Comparison of ENCODE assay signal across 8 cellular contexts in the genomic region with DNA sequence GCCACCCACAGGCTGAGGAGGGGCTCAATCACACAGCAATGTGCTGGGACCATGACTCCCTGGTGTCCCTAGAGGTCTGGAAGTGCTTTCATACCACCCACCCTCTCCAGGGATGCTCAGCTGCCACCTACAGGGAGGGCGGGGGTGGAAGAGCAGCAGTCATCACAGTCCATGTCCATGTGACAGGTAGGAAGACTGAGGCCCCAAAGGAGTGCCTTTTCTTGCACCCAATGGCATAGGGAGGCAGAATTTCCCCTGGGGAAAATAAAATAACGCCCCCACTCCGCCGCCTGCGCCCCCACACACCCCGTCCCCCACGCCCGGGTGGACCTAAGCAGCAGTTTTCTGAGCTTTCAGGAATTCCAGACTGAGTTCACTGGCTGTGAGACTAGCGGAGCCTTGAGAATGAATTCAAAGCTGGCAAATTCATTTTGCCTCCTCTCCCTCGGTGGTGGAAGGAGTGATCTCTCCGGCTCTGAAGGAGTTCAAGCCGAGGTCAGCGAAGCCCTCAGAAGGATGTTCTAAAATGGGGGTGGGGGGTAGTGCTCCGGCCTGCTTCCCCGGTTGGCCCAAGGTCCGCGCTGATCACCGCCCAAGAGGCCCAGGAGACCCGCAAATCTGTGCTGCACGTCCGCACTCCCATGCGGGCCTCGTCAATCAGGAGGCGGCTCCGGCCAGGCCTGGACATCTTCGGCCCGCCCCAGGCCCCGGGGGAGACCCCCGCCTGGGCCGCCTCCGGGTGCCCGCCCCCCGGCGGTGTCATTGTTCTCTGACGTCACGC. TPM values are rescaled to one million over a fixed set of nuclear protein-coding genes. Genes with fewer than 3 reads are reported as not detected.
DNase-seq lines count a peak whose midpoint lies in the region; ATAC-seq, FAIRE-seq and TF ChIP-seq lines count a peak whose summit lies in the region.

No MANE protein-coding gene starts in this region.

- no peak overlapping the region for H3K27ac Mint-ChIP-seq in astrocyte (ENCODE audit: unreplicated experiment)
- H3K27ac Mint-ChIP-seq in stimulated activated effector memory CD8-positive, alpha-beta T cell treated with anti-CD3 and anti-CD28 coated beads, Interleukin-12 subunit alpha, Interleukin-12 subunit beta, amount 100 ng/mL, for 72 hours = peak overlapping the region; percentile 15

- H3K4me3 Mint-ChIP-seq in astrocyte (ENCODE audit: unreplicated experiment) = peak overlapping the region; percentile 79
- H3K4me3 Mint-ChIP-seq in stimulated activated effector memory CD8-positive, alpha-beta T cell treated with anti-CD3 and anti-CD28 coated beads, Interleukin-12 subunit alpha, Interleukin-12 subunit beta, amount 100 ng/mL, for 72 hours = peak overlapping the region; percentile 75

- H3K27me3 Mint-ChIP-seq in astrocyte (ENCODE audit: low read depth, unreplicated experiment) = peaks cover 34% of the 10 kb centered on the region

- no peaks in the 10 kb centered on the region for H3K36me3 Mint-ChIP-seq in astrocyte (ENCODE audit: low read depth, unreplicated experiment)
- H3K36me3 Mint-ChIP-seq in stimulated activated effector memory CD8-positive, alpha-beta T cell treated with anti-CD3 and anti-CD28 coated beads, Interleukin-12 subunit alpha, Interleukin-12 subunit beta, amount 100 ng/mL, for 72 hours = peaks cover 6% of the 10 kb centered on the region

- FAIRE-seq in astrocyte (lab: Jason Lieb, UNC) = no peak

- H3K4me1 ChIP-seq in astrocyte (ENCODE audit: insufficient read depth, low read length) = peaks cover 18% of the 10 kb centered on the region

- DNase-seq in activated naive CD4-positive, alpha-beta T cell treated with Interleukin-2 at 50 U/mL for 16 hours = peak; percentile 24
- DNase-seq in activated naive CD4-positive, alpha-beta T cell (lab: John Stamatoyannopoulos, UW) = no peak
- DNase-seq in NCI-H146 (lab: John Stamatoyannopoulos, UW) (peak; percentile 79), astrocyte (ENCODE audit: low read depth) (no peak), iPS-NIHi7 (ENCODE audit: extremely low spot score) (peak; percentile 69)
- no peak for DNase-seq in stimulated activated effector memory CD8-positive, alpha-beta T cell treated with anti-CD3 and anti-CD28 coated beads, Interleukin-12 subunit alpha, Interleukin-12 subunit beta, amount 100 ng/mL, for 72 hours (ENCODE audit: low spot score in 2 of 2)

- no peaks in the 10 kb centered on the region for H3K9me3 Mint-ChIP-seq in astrocyte (ENCODE audit: unreplicated experiment)
- no peaks in the 10 kb centered on the region for H3K9me3 Mint-ChIP-seq in stimulated activated effector memory CD8-positive, alpha-beta T cell treated with anti-CD3 and anti-CD28 coated beads, Interleukin-12 subunit alpha, Interleukin-12 subunit beta, amount 100 ng/mL, for 72 hours

- no peak for TF ChIP-seq CTCF in astrocyte (IDR thresholded peaks at IDR 0.05; ENCODE audit: insufficient read depth, low read depth, low read length)

- H3K4me1 Mint-ChIP-seq in astrocyte (ENCODE audit: low read depth, unreplicated experiment) = peaks cover 1% of the 10 kb centered on the region
- peaks cover 46% of the 10 kb centered on the region for H3K4me1 Mint-ChIP-seq in stimulated activated effector memory CD8-positive, alpha-beta T cell treated with anti-CD3 and anti-CD28 coated beads, Interleukin-12 subunit alpha, Interleukin-12 subunit beta, amount 100 ng/mL, for 72 hours

- ATAC-seq in stimulated activated effector memory CD8-positive, alpha-beta T cell treated with anti-CD3 and anti-CD28 coated beads, Interleukin-12 subunit alpha, Interleukin-12 subunit beta, amount 100 ng/mL, for 72 hours = no peak
- no peak for ATAC-seq in activated CD4-positive, CD25-positive, alpha-beta regulatory T cell treated with anti-CD3 and anti-CD28 coated beads, Interleukin-2, amount 50 U/mL, for 24 hours
- ATAC-seq in GM18909 (IDR thresholded peaks at IDR 0.05; ENCODE audit: poor library complexity, unreplicated experiment) = no peak

- peak overlapping the region; percentile 100 for H3K4me2 ChIP-seq in astrocyte (ENCODE audit: low read length)

- peaks cover 26% of the 10 kb centered on the region for H3K79me2 ChIP-seq in astrocyte (ENCODE audit: insufficient read depth, low read length)

- peak overlapping the region; percentile 69 for H3K4me3 ChIP-seq in astrocyte (ENCODE audit: insufficient read depth, low read depth, low read length)

- H3K9ac ChIP-seq in astrocyte (ENCODE audit: low read length) = peak overlapping the region; percentile 98

- H2AFZ ChIP-seq in astrocyte (ENCODE audit: low read depth, low read length) = peak overlapping the region; percentile 83

- H3K27ac ChIP-seq in astrocyte (ENCODE audit: low read depth, low read length) = peak overlapping the region; percentile 69

- H3K9me3 ChIP-seq in astrocyte (ENCODE audit: insufficient read depth, low read depth, low read length) = no peaks in the 10 kb centered on the region

- H4K20me1 ChIP-seq in astrocyte (ENCODE audit: insufficient read depth, low read length) = peaks cover 17% of the 10 kb centered on the region

- no peaks in the 10 kb centered on the region for H3K36me3 ChIP-seq in astrocyte (ENCODE audit: insufficient read depth, low read length)

- H3K27me3 ChIP-seq in astrocyte (ENCODE audit: insufficient read depth, low read length) = no peaks in the 10 kb centered on the region

RNA-seq across cellular contexts. Expression of gene ZMIZ1, which starts 2.1 kb away (rescaled TPM):
- total RNA-seq in astrocyte = 45.5 and 49.7 TPM in 2 replicates

Comparison
In these comparisons a context has a peak if more than half of its experiments do, and no peak if none do; other contexts are left out.
1. DNase-seq: peak in activated naive CD4-positive, alpha-beta T cell treated with Interleukin-2 at 50 U/mL for 16 hours (single experiment), NCI-H146 (single experiment) and iPS-NIHi7 (single experiment); none in activated naive CD4-positive, alpha-beta T cell (0 of 4), astrocyte (single experiment) and stimulated activated effector memory CD8-positive, alpha-beta T cell treated with anti-CD3 and anti-CD28 coated beads, Interleukin-12 subunit alpha, Interleukin-12 subunit beta, amount 100 ng/mL, for 72 hours (0 of 2).